In the genomic region with DNA sequence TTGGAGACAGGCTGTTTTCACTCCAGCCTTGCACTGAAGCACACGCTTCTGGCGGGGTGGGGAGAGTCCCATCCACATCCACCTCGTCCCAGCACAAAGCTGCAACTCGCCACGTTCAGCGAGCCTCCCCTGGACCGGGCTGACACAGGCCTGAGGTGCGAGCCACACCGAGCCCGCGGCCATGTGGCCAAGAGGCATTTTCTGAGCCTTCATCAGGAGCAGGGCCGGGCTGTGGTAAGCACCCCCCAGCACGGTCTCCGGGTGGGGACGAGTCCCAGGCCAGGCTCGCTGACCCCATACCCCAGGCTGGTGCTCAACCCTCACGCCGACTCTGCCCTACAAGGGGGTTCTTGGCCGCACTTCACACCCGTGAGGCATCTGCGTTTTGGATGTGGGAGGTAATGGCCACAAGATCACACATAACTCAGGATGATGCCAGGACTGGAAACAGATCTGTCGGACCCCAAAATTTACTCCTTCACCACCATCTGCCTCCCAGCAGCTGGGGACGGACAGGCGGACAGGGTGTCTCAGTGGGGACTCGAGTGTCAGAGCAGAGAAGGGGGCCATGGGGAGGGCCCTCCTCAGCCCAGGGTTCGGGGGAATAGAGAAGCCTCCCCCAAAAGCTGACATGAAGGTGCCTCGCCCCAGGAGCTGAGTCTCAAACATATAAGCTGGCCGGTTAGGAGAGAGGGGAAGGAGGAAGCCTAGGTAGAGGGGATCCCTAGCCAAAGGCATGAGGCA, we compare ENCODE assay signal across 23 cellular contexts.
"Had no signal": no experiment of that assay in that cellular context is flagged by ENCODE, and none has a peak within 500 bp of the region (broad histone marks: within the 10 kb centered on the region; RNA-seq: fewer than 3 reads in every experiment).

No MANE protein-coding gene starts in this region.

- H3K36me3 ChIP-seq: ovary had no signal

- H3K4me1 ChIP-seq: foreskin keratinocyte had no signal

- H3K27me3 ChIP-seq: foreskin keratinocyte, ovary, upper lobe of right lung had no signal

- ATAC-seq: activated CD4-positive, alpha-beta T cell treated with anti-CD3 and anti-CD28 coated beads for 36 hours; activated T-helper 17 cell treated with anti-CD3 and anti-CD28 coated beads, Interleukin-2, amount 50 U/mL, for 72 hours; foreskin keratinocyte; right cardiac atrium; stimulated activated naive CD8-positive, alpha-beta T cell treated with anti-CD3 and anti-CD28 coated beads, Interleukin-15, Interleukin-2, amounts not matched to agents 100 U/mL and 50 U/mL, for 24 hours; upper lobe of right lung; WTC11 had no signal

- H3K9me3 ChIP-seq: ovary, prostate gland, upper lobe of right lung had no signal

- H3K4me3 ChIP-seq: ovary, prostate gland, upper lobe of right lung had no signal

- H3K27ac ChIP-seq: foreskin keratinocyte, ovary, upper lobe of right lung had no signal

- FAIRE-seq: astrocyte, colon, TTC549 had no signal

- DNase-seq: activated CD4-positive, alpha-beta T cell treated with anti-CD3 and anti-CD28 coated beads for 36 hours; activated CD4-positive, alpha-beta T cell treated with anti-CD3 and anti-CD28 coated beads, Interleukin-2, amount 50 U/mL, for 4 hours; activated CD8-positive, alpha-beta memory T cell treated with anti-CD3 and anti-CD28 coated beads for 24 hours; activated CD8-positive, alpha-beta memory T cell treated with anti-CD3 and anti-CD28 coated beads, Interleukin-2, amount 50 U/mL, for 4 hours; activated naive CD4-positive, alpha-beta T cell treated with Interleukin-2 at 50 U/mL for 16 hours; activated naive CD8-positive, alpha-beta T cell treated with anti-CD3 and anti-CD28 coated beads for 36 hours; activated T-cell treated with anti-CD3 and anti-CD28 coated beads, Interleukin-2, amount 50 U/mL, for 24 hours; effector memory CD4-positive, alpha-beta T cell; foreskin keratinocyte; hippocampal formation; mesendoderm; naive B cell; stimulated activated CD4-positive, alpha-beta T cell treated with anti-CD3 and anti-CD28 coated beads, Interleukin-4, amount 100 ng/mL, for 4 hours; stimulated activated naive CD8-positive, alpha-beta T cell treated with anti-CD3 and anti-CD28 coated beads, Interleukin-15, Interleukin-2, amounts not matched to agents 100 U/mL and 50 U/mL, for 24 hours; upper lobe of right lung had no signal
